7 cellular contexts compared by ENCODE assay signal in the genomic region with DNA sequence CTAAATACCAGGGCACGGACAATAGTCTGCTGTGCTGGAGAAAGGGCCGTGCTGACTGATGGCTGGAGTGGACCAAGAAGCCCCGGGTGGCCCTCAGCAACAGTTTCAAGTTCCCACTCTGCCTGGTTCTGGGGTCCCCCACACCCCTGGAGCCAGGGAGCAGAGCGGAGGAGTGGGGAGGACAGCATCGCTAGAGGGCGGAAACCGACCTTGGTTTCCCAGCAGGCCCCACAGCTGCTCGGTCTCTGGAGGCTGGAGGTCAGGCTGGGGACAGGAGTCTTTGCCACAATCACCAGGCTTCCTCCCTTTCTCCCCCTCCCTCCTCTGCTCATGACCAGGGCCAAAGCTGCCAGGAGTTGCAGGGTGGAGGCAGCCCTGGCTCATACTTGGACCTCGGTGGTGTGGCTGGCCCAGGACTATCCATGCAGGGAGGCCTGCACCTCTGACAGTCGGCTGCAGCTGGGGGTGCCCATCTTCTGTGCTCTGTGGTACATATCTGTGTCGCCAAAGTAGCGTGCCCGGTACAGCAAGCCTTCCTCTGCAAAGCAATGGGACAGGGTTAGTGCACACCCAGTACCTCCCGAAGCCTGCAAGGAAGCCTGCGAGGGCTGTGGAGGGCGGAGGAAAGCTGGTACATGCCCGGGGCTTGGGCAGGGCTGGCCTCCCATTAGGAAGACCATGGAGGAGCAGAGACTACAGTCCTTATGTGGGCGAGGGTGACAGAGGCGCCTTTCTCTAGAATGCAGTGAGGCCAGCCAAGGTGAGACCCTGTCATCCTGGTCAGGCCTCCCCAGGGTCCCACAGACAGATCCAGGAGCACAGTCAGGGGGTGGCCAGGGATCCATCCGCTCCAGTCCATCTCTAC. TPM values are rescaled to one million over a fixed set of nuclear protein-coding genes. Genes with fewer than 3 reads are reported as not detected.
DNase-seq lines count a peak whose midpoint lies in the region; ATAC-seq and TF ChIP-seq lines count a peak whose summit lies in the region.

No MANE protein-coding gene starts in this region.

- H3K4me1 ChIP-seq in SJCRH30 = peaks cover 54% of the 10 kb centered on the region
- peaks cover 20% of the 10 kb centered on the region for H3K4me1 ChIP-seq in colonic mucosa

- peak overlapping the region; percentile 6 to 48 for H3K9ac ChIP-seq in colonic mucosa (ENCODE audit: low read depth in 2 of 2, low read length in 2 of 2)

- no peaks in the 10 kb centered on the region for H3K27me3 Mint-ChIP-seq in naive thymus-derived CD8-positive, alpha-beta T cell

- H3K4me3 ChIP-seq in SJCRH30 = peak overlapping the region; percentile 16
- H3K4me3 ChIP-seq in colonic mucosa = no peak overlapping the region

- POLR2A ChIA-PET in naive thymus-derived CD8-positive, alpha-beta T cell (lab: Charles Lee) = interaction anchor here (0.6 to 8.3 kb wide), 17 partner anchors 9 to 564 kb away, joined by 3 to 124 read pairs (median 4); a partner anchor contains a TSS

- DNase-seq in SJCRH30 = peak; percentile 91 to 93
- DNase-seq in colonic mucosa = peak; percentile 42
- peak in 3 of 10 donors; percentile 40 to 64 (median 57) for DNase-seq in naive thymus-derived CD8-positive, alpha-beta T cell
- DNase-seq in midbrain (lab: John Stamatoyannopoulos, UW) = no peak
- no peak for DNase-seq in NCI-H1417 (lab: John Stamatoyannopoulos, UW)

- intact Hi-C loops in colonic mucosa (cut with DNase I) = loop anchor here (5.0 kb wide), 3 partner anchors 108 to 378 kb away; no protein-coding TSS in a partner anchor

- no peaks in the 10 kb centered on the region for H3K27me3 ChIP-seq in SJCRH30
- no peaks in the 10 kb centered on the region for H3K27me3 ChIP-seq in colonic mucosa

- H3K4me3 Mint-ChIP-seq in naive thymus-derived CD8-positive, alpha-beta T cell = peak overlapping the region; percentile 36 to 86 (median 74)

- no peak for TF ChIP-seq CTCF in colonic mucosa (IDR thresholded peaks at IDR 0.05)

- no peaks in the 10 kb centered on the region for H3K9me3 Mint-ChIP-seq in naive thymus-derived CD8-positive, alpha-beta T cell

- peaks cover 0 to 20% (median 8%) of the 10 kb centered on the region in 3 donors for H3K36me3 Mint-ChIP-seq in naive thymus-derived CD8-positive, alpha-beta T cell

- ATAC-seq in GM18909 (IDR thresholded peaks at IDR 0.05; ENCODE audit: poor library complexity, unreplicated experiment) (peak; percentile 45), HG02885 (IDR thresholded peaks at IDR 0.05; ENCODE audit: poor library complexity, unreplicated experiment) (peak; percentile 37)
- ATAC-seq in naive thymus-derived CD8-positive, alpha-beta T cell = peak; percentile 4 to 14

- H3K27ac ChIP-seq in SJCRH30 (peak overlapping the region; percentile 96), colonic mucosa (peak overlapping the region; percentile 34)

- H3K9me3 ChIP-seq in SJCRH30 (replicated peaks) (no peaks in the 10 kb centered on the region), colonic mucosa (no peaks in the 10 kb centered on the region)

- peaks cover 29 to 73% (median 72%) of the 10 kb centered on the region in 4 donors for H3K4me1 Mint-ChIP-seq in naive thymus-derived CD8-positive, alpha-beta T cell

- H3K36me3 ChIP-seq in SJCRH30 (peaks cover 18% of the 10 kb centered on the region), colonic mucosa (no peaks in the 10 kb centered on the region)

- peak overlapping the region; percentile 87 to 99 (median 98) for H3K27ac Mint-ChIP-seq in naive thymus-derived CD8-positive, alpha-beta T cell

RNA-seq across cellular contexts. Expression of a gene that starts 19.1 kb away (rescaled TPM):
- 20.8 and 22.3 TPM in 2 replicates for total RNA-seq in SJCRH30 (2014; rRNA removed; shearing (Covaris generic))
- 10 to 100 TPM; 29.4 to 37.9 TPM for total RNA-seq in colonic mucosa
- total RNA-seq in naive thymus-derived CD8-positive, alpha-beta T cell = 10 to 100 TPM; 25.5 to 27.9 TPM
- polyA plus RNA-seq in naive thymus-derived CD8-positive, alpha-beta T cell = 10 to 100 TPM; 13.1 to 25.0 (median 16.6) TPM

Comparison
In these comparisons a context has a peak if more than half of its experiments do, and no peak if none do; other contexts are left out.
1. DNase-seq: peak in SJCRH30 (2 of 2) and colonic mucosa (single experiment); none in midbrain (single experiment) and NCI-H1417 (0 of 3).
2. Peak in every context shown above with its lines, with median percentiles within 50 percentile points of each other: ATAC-seq.